In genomic region chr1:145464708-145465336, GRCh38 we compare ENCODE assay signal across 8 cellular contexts. TPM values are rescaled to one million over a fixed set of nuclear protein-coding genes. Genes with fewer than 3 reads are reported as not detected.
A peak's percentile ranks its signal among the peaks of the same experiment; 100 is the strongest.
DNase-seq lines count a peak whose midpoint lies in the region; ATAC-seq and TF ChIP-seq lines count a peak whose summit lies in the region.
"Not testable (repeated sequence)": the region's sequence is repeated elsewhere in the genome, so short reads cannot be mapped to it uniquely, and the experiment has no call there.

No MANE protein-coding gene starts in this region.

- not testable (repeated sequence) for H3K36me3 Mint-ChIP-seq in activated naive CD8-positive, alpha-beta T cell treated with anti-CD3 and anti-CD28 coated beads, Interleukin-2, amount 50 U/mL, for 24 hours (ENCODE audit: low read depth); stimulated activated naive B cell treated with anti-CD40 and anti-IgM and Interleukin-4, amounts not matched to agents 10 μg/mL and 1 μg/mL and 100 μg/mL, for 72 hours

- H3K27me3 Mint-ChIP-seq in activated naive CD8-positive, alpha-beta T cell treated with anti-CD3 and anti-CD28 coated beads, Interleukin-2, amount 50 U/mL, for 24 hours; stimulated activated naive B cell treated with anti-CD40 and anti-IgM and Interleukin-4, amounts not matched to agents 10 μg/mL and 1 μg/mL and 100 μg/mL, for 72 hours: not testable (repeated sequence)

- not testable (repeated sequence) for TF ChIP-seq CTCF in C4-2B (conservative IDR thresholded peaks at IDR 0.05); RWPE1 (conservative IDR thresholded peaks at IDR 0.05; ENCODE audit: low read depth)

- CTCF ChIA-PET in RWPE1 (lab: Yijun Ruan, JAX): not testable (repeated sequence)

- H3K4me3 Mint-ChIP-seq in activated naive CD8-positive, alpha-beta T cell treated with anti-CD3 and anti-CD28 coated beads, Interleukin-2, amount 50 U/mL, for 24 hours: peak overlapping the region; percentile 76
- H3K4me3 Mint-ChIP-seq in stimulated activated naive B cell treated with anti-CD40 and anti-IgM and Interleukin-4, amounts not matched to agents 10 μg/mL and 1 μg/mL and 100 μg/mL, for 72 hours: peak overlapping the region; percentile 79

- not testable (repeated sequence) for H3K4me1 Mint-ChIP-seq in activated naive CD8-positive, alpha-beta T cell treated with anti-CD3 and anti-CD28 coated beads, Interleukin-2, amount 50 U/mL, for 24 hours; stimulated activated naive B cell treated with anti-CD40 and anti-IgM and Interleukin-4, amounts not matched to agents 10 μg/mL and 1 μg/mL and 100 μg/mL, for 72 hours

- not testable (repeated sequence) for H3K4me1 ChIP-seq in mononuclear cell (ENCODE audit: insufficient read depth, low read length)

- POLR2A ChIA-PET in RWPE1 (lab: Yijun Ruan, JAX; ENCODE audit: low non-redundant PET): interaction anchor here (0.6 kb wide), 2 partner anchors 248 to 498 kb away, joined by 4 read pairs; no protein-coding TSS in a partner anchor

- H3K27ac ChIP-seq in C4-2B (0 out of 2 replicates have a peak overlapping the region, but pooled peaks have one; percentile 21), RWPE1 (peak overlapping the region; percentile 65)

- peak; percentile 26 for ATAC-seq in GM21717 (IDR thresholded peaks at IDR 0.05; ENCODE audit: unreplicated experiment)
- peak; percentile 30 for ATAC-seq in HG03139 (IDR thresholded peaks at IDR 0.05; ENCODE audit: unreplicated experiment)
- ATAC-seq in activated naive CD8-positive, alpha-beta T cell treated with anti-CD3 and anti-CD28 coated beads, Interleukin-2, amount 50 U/mL, for 24 hours: peak; percentile 17
- ATAC-seq in esophagus mucosa: peak; percentile 13
- ATAC-seq in stimulated activated naive B cell treated with anti-CD40 and anti-IgM and Interleukin-4, amounts not matched to agents 10 μg/mL and 1 μg/mL and 100 μg/mL, for 72 hours (replicated peaks): peak; percentile 60 to 64

- H3K27me3 ChIP-seq in mononuclear cell (ENCODE audit: insufficient read depth, low read length): not testable (repeated sequence)

- H3K9me3 Mint-ChIP-seq in activated naive CD8-positive, alpha-beta T cell treated with anti-CD3 and anti-CD28 coated beads, Interleukin-2, amount 50 U/mL, for 24 hours; stimulated activated naive B cell treated with anti-CD40 and anti-IgM and Interleukin-4, amounts not matched to agents 10 μg/mL and 1 μg/mL and 100 μg/mL, for 72 hours: not testable (repeated sequence)

- not testable (repeated sequence) for H3K9me3 ChIP-seq in mononuclear cell (ENCODE audit: low read depth, low read length)

- peak overlapping the region; percentile 95 for H3K27ac Mint-ChIP-seq in activated naive CD8-positive, alpha-beta T cell treated with anti-CD3 and anti-CD28 coated beads, Interleukin-2, amount 50 U/mL, for 24 hours
- H3K27ac Mint-ChIP-seq in stimulated activated naive B cell treated with anti-CD40 and anti-IgM and Interleukin-4, amounts not matched to agents 10 μg/mL and 1 μg/mL and 100 μg/mL, for 72 hours: peak overlapping the region; percentile 98

- DNase-seq in RWPE1 (ENCODE audit: low spot score); activated naive CD8-positive, alpha-beta T cell treated with anti-CD3 and anti-CD28 coated beads, Interleukin-2, amount 50 U/mL, for 24 hours: not testable (repeated sequence)
- peak; percentile 50 for DNase-seq in stimulated activated naive B cell treated with anti-CD40 and anti-IgM and Interleukin-4, amounts not matched to agents 10 μg/mL and 1 μg/mL and 100 μg/mL, for 72 hours

- H3K4me3 ChIP-seq in mononuclear cell (ENCODE audit: low read length): peak overlapping the region; percentile 41

RNA-seq across cellular contexts. Expression of gene NBPF20, which starts 39.4 kb away (rescaled TPM):
- total RNA-seq in esophagus mucosa: 2.1 TPM
- total RNA-seq in mononuclear cell: 1.7 TPM
